8 cellular contexts compared by ENCODE assay signal in the genomic region with DNA sequence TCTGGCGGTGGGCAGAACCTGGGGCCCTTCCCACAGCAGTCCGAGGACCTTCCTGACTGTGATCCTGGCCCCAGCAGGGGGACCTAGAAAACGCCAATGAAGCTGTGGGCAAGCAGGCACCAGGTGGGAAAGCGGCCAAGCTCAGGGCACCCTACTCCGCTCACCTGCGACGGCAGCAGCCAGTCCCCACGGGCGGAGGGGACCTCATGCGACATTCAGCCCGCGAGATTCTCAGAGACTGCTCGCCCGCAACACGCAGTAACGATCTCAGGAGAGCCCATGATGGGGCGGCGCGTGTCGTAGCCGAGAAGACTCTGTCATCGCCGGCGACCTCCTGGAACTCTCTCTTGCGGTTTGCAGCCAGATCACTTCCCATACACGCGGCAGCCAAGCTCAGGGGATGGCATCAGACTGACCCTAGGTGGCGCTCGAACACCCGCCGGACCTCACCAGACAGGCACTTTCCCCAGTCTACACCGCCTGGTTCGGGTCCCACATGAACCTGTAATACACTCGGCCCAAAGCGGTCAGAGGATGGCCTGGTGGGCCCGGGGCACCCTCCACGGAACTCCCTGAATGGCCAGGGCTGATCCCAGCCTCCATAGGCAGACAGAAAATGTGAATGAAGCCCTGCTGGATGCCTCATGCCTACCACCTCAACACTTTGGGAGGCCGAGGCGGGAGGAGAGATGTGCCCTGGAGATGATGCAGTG. TPM values are rescaled to one million over a fixed set of nuclear protein-coding genes. Genes with fewer than 3 reads are reported as not detected.
DNase-seq lines count a peak whose midpoint lies in the region; ATAC-seq and TF ChIP-seq lines count a peak whose summit lies in the region.

No MANE protein-coding gene starts in this region.

- peaks cover 12% of the 10 kb centered on the region for H3K4me1 Mint-ChIP-seq in endothelial cell (ENCODE audit: unreplicated experiment)

- peak overlapping the region; percentile 36 for H3K27ac Mint-ChIP-seq in endothelial cell (ENCODE audit: unreplicated experiment)

- peaks cover 12% of the 10 kb centered on the region for H3K27me3 Mint-ChIP-seq in endothelial cell (ENCODE audit: unreplicated experiment)

- ATAC-seq in GM18511 (IDR thresholded peaks at IDR 0.05; ENCODE audit: unreplicated experiment) = no peak

- DNase-seq in CD1c-positive myeloid dendritic cell (ENCODE audit: extremely low spot score) (peak; percentile 88), HCEC 1CT (peak; percentile 56), NCI-H748 (lab: John Stamatoyannopoulos, UW; ENCODE audit: unreplicated experiment) (peak; percentile 62), endothelial cell (ENCODE audit: low spot score) (peak; percentile 86), mesenteric fat pad (ENCODE audit: low spot score) (peak; percentile 92)
- DNase-seq in activated CD8-positive, alpha-beta memory T cell treated with anti-CD3 and anti-CD28 coated beads for 4 hours (ENCODE audit: low read depth in 2 of 2) = peak; percentile 73 to 74
- DNase-seq in stimulated activated CD8-positive, alpha-beta memory T cell treated with anti-CD3 and anti-CD28 coated beads, Interleukin-12 subunit alpha, Interleukin-12 subunit beta, amount 100 ng/mL, for 4 hours (ENCODE audit: low read depth) = peak; percentile 74

- no peaks in the 10 kb centered on the region for H3K9me3 Mint-ChIP-seq in endothelial cell (ENCODE audit: unreplicated experiment)

- no peaks in the 10 kb centered on the region for H3K36me3 Mint-ChIP-seq in endothelial cell (ENCODE audit: low read depth, unreplicated experiment)

- H3K4me3 Mint-ChIP-seq in endothelial cell (ENCODE audit: unreplicated experiment) = peak overlapping the region; percentile 84

- TF ChIP-seq CTCF in endothelial cell (IDR thresholded peaks at IDR 0.05; ENCODE audit: unreplicated experiment) = peak; percentile 67

RNA-seq across cellular contexts. Expression of a gene that starts 26.5 kb away (rescaled TPM):
- total RNA-seq in endothelial cell (ENCODE audit: unreplicated experiment) (98.4 TPM), mesenteric fat pad (106 TPM)

RNA-seq across cellular contexts. Expression of a gene that starts 26.6 kb away (rescaled TPM):
- 13.2 TPM for total RNA-seq in endothelial cell (ENCODE audit: unreplicated experiment)
- total RNA-seq in mesenteric fat pad = 7.2 TPM

RNA-seq across cellular contexts. Expression of a gene that starts 29.3 kb away (rescaled TPM):
- 29.3 TPM for total RNA-seq in endothelial cell (ENCODE audit: unreplicated experiment)
- total RNA-seq in mesenteric fat pad = 24.1 TPM

RNA-seq across cellular contexts. Expression of a gene that starts 29.4 kb away (rescaled TPM):
- total RNA-seq in endothelial cell (ENCODE audit: unreplicated experiment) = 11.9 TPM
- 4.6 TPM for total RNA-seq in mesenteric fat pad

RNA-seq across cellular contexts. Expression of a gene that starts 41.6 kb away (rescaled TPM):
- total RNA-seq in endothelial cell (ENCODE audit: unreplicated experiment) (55.3 TPM), mesenteric fat pad (46.3 TPM)
